In genomic region chr1:184051485-184052193, GRCh38 we compare ENCODE assay signal across 8 cellular contexts. TPM values are rescaled to one million over a fixed set of nuclear protein-coding genes. Genes with fewer than 3 reads are reported as not detected.
DNase-seq lines count a peak whose midpoint lies in the region; ATAC-seq and TF ChIP-seq lines count a peak whose summit lies in the region.

TSS of gene TSEN15 (plus strand) at chr1:184051730. CDS start at chr1:184051756, 26 bp downstream.

- H3K27ac Mint-ChIP-seq in T-helper 2 cell treated with Interferon-gamma antibody and Interleukin-4, amounts not matched to agents 5 μg/mL and 100 μg/mL, for 36 hours: peak within 1 kb of the TSS; percentile 97

- H3K4me1 ChIP-seq in ascending aorta (peaks cover 4 to 9% of the 10 kb centered on the region in 2 donors), sigmoid colon (peaks cover 0 to 28% (median 24%) of the 10 kb centered on the region in 4 donors)

- TF ChIP-seq CTCF in ascending aorta (IDR thresholded peaks at IDR 0.05) (no peak), sigmoid colon (IDR thresholded peaks at IDR 0.05) (no peak)

- no peaks in the 10 kb centered on the region for H3K9me3 Mint-ChIP-seq in T-helper 2 cell treated with Interferon-gamma antibody and Interleukin-4, amounts not matched to agents 5 μg/mL and 100 μg/mL, for 36 hours

- ATAC-seq in HG02852 (IDR thresholded peaks at IDR 0.05; ENCODE audit: unreplicated experiment): peak; percentile 97

- TF ChIP-seq EP300 in sigmoid colon (IDR thresholded peaks at IDR 0.05): no peak

- H3K27me3 ChIP-seq in ascending aorta: no peaks in the 10 kb centered on the region
- no peaks in the 10 kb centered on the region for H3K27me3 ChIP-seq in sigmoid colon

- H3K4me1 Mint-ChIP-seq in T-helper 2 cell treated with Interferon-gamma antibody and Interleukin-4, amounts not matched to agents 5 μg/mL and 100 μg/mL, for 36 hours (ENCODE audit: low read depth): peaks cover 31% of the 10 kb centered on the region

- no peaks in the 10 kb centered on the region for H3K36me3 ChIP-seq in ascending aorta
- H3K36me3 ChIP-seq in sigmoid colon: peaks cover 0 to 13% (median 6%) of the 10 kb centered on the region in 4 donors

- H3K4me3 Mint-ChIP-seq in T-helper 2 cell treated with Interferon-gamma antibody and Interleukin-4, amounts not matched to agents 5 μg/mL and 100 μg/mL, for 36 hours: peak within 1 kb of the TSS; percentile 99

- intact Hi-C loops in ascending aorta (cut with DNase I): no loop called here
- intact Hi-C loops in sigmoid colon (cut with DNase I): no loop called here

- H3K36me3 Mint-ChIP-seq in T-helper 2 cell treated with Interferon-gamma antibody and Interleukin-4, amounts not matched to agents 5 μg/mL and 100 μg/mL, for 36 hours (ENCODE audit: low read depth): peaks cover 17% of the 10 kb centered on the region

- H3K9me3 ChIP-seq in ascending aorta: no peaks in the 10 kb centered on the region
- no peaks in the 10 kb centered on the region for H3K9me3 ChIP-seq in sigmoid colon

- H3K27ac ChIP-seq in ascending aorta (peak within 1 kb of the TSS; percentile 69 to 81), sigmoid colon (peak within 1 kb of the TSS; percentile 84 to 94 (median 89))

- TF ChIP-seq POLR2A in GM15510 (IDR thresholded peaks at IDR 0.05; ENCODE audit: borderline replicate concordance, extremely low read depth, insufficient read length) (peak; percentile 92), sigmoid colon (IDR thresholded peaks at IDR 0.05) (peak in 1 of 2 donors; percentile 50)

- peak within 1 kb of the TSS; percentile 82 to 94 for H3K4me3 ChIP-seq in ascending aorta
- H3K4me3 ChIP-seq in sigmoid colon: peak within 1 kb of the TSS; percentile 71 to 95 (median 84)

- DNase-seq in NCI-H1694 (lab: John Stamatoyannopoulos, UW) (peak; percentile 54), ascending aorta (ENCODE audit: low spot score in 2 of 2) (peak in 1 of 2 donors; percentile 85), hippocampal formation (lab: John Stamatoyannopoulos, UW) (peak; percentile 68), sigmoid colon (peak; percentile 89), inferior parietal cortex (ENCODE audit: extremely low spot score) (no peak)
- peak; percentile 72 for DNase-seq in T-helper 2 cell treated with Interferon-gamma antibody and Interleukin-4, amounts not matched to agents 5 μg/mL and 100 μg/mL, for 36 hours (ENCODE audit: low spot score)

- peaks cover 37% of the 10 kb centered on the region for H3K27me3 Mint-ChIP-seq in T-helper 2 cell treated with Interferon-gamma antibody and Interleukin-4, amounts not matched to agents 5 μg/mL and 100 μg/mL, for 36 hours (ENCODE audit: low read depth)

- 0% methylated on average over 54 of the region's 54 CpGs for WGBS in sigmoid colon, 2 donors

RNA-seq across cellular contexts. Expression of gene TSEN15, which starts in this region (rescaled TPM):
- 14.3 TPM for total RNA-seq in ascending aorta
- total RNA-seq in sigmoid colon: 10 to 100 TPM; 29.4 to 56.4 (median 47.4) TPM
- polyA plus RNA-seq in sigmoid colon: 10 to 100 TPM in 2 of 3 donors, 1 to 10 TPM in 1; 8.4 to 14.8 (median 12.9) TPM
